ENCODE assay signal across 28 cellular contexts in genomic region chr4:4765811-4766210, GRCh38.
"Had no signal": no experiment of that assay in that cellular context is flagged by ENCODE, and none has a peak within 500 bp of the region (broad histone marks: within the 10 kb centered on the region; RNA-seq: fewer than 3 reads in every experiment).

No MANE protein-coding gene starts in this region.

- H3K36me3 ChIP-seq: esophagus squamous epithelium, heart right ventricle, left lung, neural progenitor cell, prostate gland, right atrium auricular region, suprapubic skin, transverse colon, vagina had no signal

- H3K4me1 ChIP-seq: esophagus squamous epithelium, left lung, prostate gland, right atrium auricular region, transverse colon, vagina had no signal

- H2AFZ ChIP-seq: neural progenitor cell had no signal

- H3K9me3 ChIP-seq: esophagus squamous epithelium, left lung, prostate gland, right atrium auricular region, suprapubic skin, transverse colon, vagina had no signal

- DNase-seq: dermis blood vessel endothelial cell; effector memory CD4-positive, alpha-beta T cell; erythroblast; esophagus squamous epithelium; foreskin melanocyte; glutamatergic neuron; heart right ventricle; hippocampal formation; left cardiac atrium; left lung; natural killer cell; nucleus accumbens; stimulated activated CD4-positive, alpha-beta T cell treated with anti-CD3 and anti-CD28 coated beads, Interleukin-12 subunit alpha, Interleukin-12 subunit beta, amount 100 ng/mL, for 4 hours; stimulated activated CD4-positive, alpha-beta T cell treated with anti-CD3 and anti-CD28 coated beads, Interleukin-1b, Interleukin-23, amount 100 ng/mL, for 48 hours; stimulated activated CD4-positive, alpha-beta T cell treated with anti-CD3 and anti-CD28 coated beads, Interleukin-4, amount 100 ng/mL, for 1 hour; stimulated activated CD8-positive, alpha-beta memory T cell treated with anti-CD3 and anti-CD28 coated beads, Interleukin-4, amount 100 ng/mL, for 48 hours; stimulated activated naive CD4-positive, alpha-beta T cell; stimulated activated naive CD8-positive, alpha-beta T cell treated with anti-CD3 and anti-CD28 coated beads, Interleukin-15, amount 100 ng/mL, for 72 hours; transverse colon had no signal

- H3K4me3 ChIP-seq: coronary artery, esophagus squamous epithelium, heart right ventricle, left lung, neural progenitor cell, prostate gland, right atrium auricular region, smooth muscle cell, suprapubic skin, transverse colon, vagina had no signal

- H3K4me2 ChIP-seq: neural progenitor cell, smooth muscle cell had no signal

- FAIRE-seq: endometrium, islet of Langerhans had no signal

- H3K27ac ChIP-seq: coronary artery, esophagus squamous epithelium, heart right ventricle, left lung, neural progenitor cell, prostate gland, right atrium auricular region, suprapubic skin, transverse colon, vagina had no signal

- H3K9ac ChIP-seq: neural progenitor cell had no signal

- H3K27me3 ChIP-seq: esophagus squamous epithelium, right atrium auricular region, suprapubic skin, transverse colon, vagina had no signal
